1 cellular context compared by ENCODE assay signal in genomic region chr15:37014137-37014536, GRCh38.
TF ChIP-seq lines count a peak whose summit lies in the region.

No MANE protein-coding gene starts in this region.

TF ChIP-seq in K562, 482 proteins besides CTCF, POLR2A, EP300 and RAD21 (continued from another document):
- TF ChIP-seq, protein P1, sequence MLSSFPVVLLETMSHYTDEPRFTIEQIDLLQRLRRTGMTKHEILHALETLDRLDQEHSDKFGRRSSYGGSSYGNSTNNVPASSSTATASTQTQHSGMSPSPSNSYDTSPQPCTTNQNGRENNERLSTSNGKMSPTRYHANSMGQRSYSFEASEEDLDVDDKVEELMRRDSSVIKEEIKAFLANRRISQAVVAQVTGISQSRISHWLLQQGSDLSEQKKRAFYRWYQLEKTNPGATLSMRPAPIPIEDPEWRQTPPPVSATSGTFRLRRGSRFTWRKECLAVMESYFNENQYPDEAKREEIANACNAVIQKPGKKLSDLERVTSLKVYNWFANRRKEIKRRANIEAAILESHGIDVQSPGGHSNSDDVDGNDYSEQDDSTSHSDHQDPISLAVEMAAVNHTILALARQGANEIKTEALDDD (IDR thresholded peaks at IDR 0.05) = 0 out of 2 replicates have a peak, but pooled peaks have one; percentile 21
- TF ChIP-seq ZC3H8 (IDR thresholded peaks at IDR 0.05) = no peak
- peak; percentile 37; the same call in 1 of the 2 replicates for TF ChIP-seq ATF7 (IDR thresholded peaks at IDR 0.05)
